Comparison of ENCODE assay signal across 15 cellular contexts in the genomic region with DNA sequence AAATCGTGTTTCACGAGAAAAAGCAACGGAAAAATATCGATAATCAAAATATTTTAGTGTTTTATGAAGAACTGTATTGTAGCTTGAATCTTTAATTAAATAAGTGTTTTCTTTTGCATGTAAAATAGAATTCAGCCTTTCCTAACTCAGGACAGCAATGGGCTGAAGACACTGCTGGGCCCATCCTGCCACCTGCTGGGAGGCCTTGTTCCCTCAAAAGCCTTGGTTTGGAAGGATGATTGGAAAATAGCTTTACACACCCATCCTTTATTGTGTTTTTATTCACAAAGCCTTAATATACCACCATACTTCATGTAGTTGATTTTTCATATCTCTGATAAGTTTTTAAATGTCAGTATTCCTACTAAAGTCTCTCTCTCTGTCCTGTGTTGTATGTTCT. TPM values are rescaled to one million over a fixed set of nuclear protein-coding genes. Genes with fewer than 3 reads are reported as not detected.
DNase-seq lines count a peak whose midpoint lies in the region; ATAC-seq, FAIRE-seq and TF ChIP-seq lines count a peak whose summit lies in the region.
"Not testable (repeated sequence)": the region's sequence is repeated elsewhere in the genome, so short reads cannot be mapped to it uniquely, and the experiment has no call there.
"Had no signal": no experiment of that assay in that cellular context is flagged by ENCODE, and none has a peak within 500 bp of the region (broad histone marks: within the 10 kb centered on the region; RNA-seq: fewer than 3 reads in every experiment).

No MANE protein-coding gene starts in this region.

- not testable (repeated sequence) for H3K9me2 ChIP-seq in OCI-LY7 (ENCODE audit: insufficient read depth, low read length)

- H3K9me1 ChIP-seq in K562 (ENCODE audit: control insufficient read depth, insufficient read depth, low read length) = not testable (repeated sequence)

- intact Hi-C loops in OCI-LY7 (cut with micrococcal nuclease; ENCODE audit: unreplicated experiment); K562 (cut with micrococcal nuclease); mucosa of descending colon (cut with DNase I, micrococcal nuclease): not testable (repeated sequence)

- TF ChIP-seq EP300 in K562 (IDR thresholded peaks at IDR 0.05; ENCODE audit: low read length) = not testable (repeated sequence)

- CTCF ChIA-PET in OCI-LY7 (lab: Charles Lee; ENCODE audit: unreplicated experiment); K562 (lab: Yijun Ruan, JAX; ENCODE audit: low intra/inter-chr PET ratio): not testable (repeated sequence)

- 7% methylated on average over 4 of the region's 4 CpGs for WGBS in K562 (ENCODE audit: insufficient coverage, low coverage, missing lambda C conversion rate)

- H2AFZ ChIP-seq in OCI-LY7 (ENCODE audit: low read length); K562 (ENCODE audit: low read depth, low read length): not testable (repeated sequence)

- TF ChIP-seq CTCF in HFFc6 (IDR thresholded peaks at IDR 0.05) (peak; percentile 13; the same call in 1 of the 2 replicates), OCI-LY7 (conservative IDR thresholded peaks at IDR 0.05; ENCODE audit: low read length) (0 out of 2 replicates have a peak, but pooled peaks have one; percentile 16), RWPE2 (IDR thresholded peaks at IDR 0.05; ENCODE audit: poor library complexity, severe bottlenecking) (peak; percentile 21)
- not testable (repeated sequence) for TF ChIP-seq CTCF in K562 (IDR thresholded peaks at IDR 0.05 in 2 of 3, conservative IDR thresholded peaks at IDR 0.05 in 1 of 3; ENCODE audit: insufficient read depth in 2 of 3, low read depth in 1 of 3, low read length in 3 of 3); mucosa of descending colon (IDR thresholded peaks at IDR 0.05)

- not testable (repeated sequence) for TF ChIP-seq RAD21 in K562 (CRISPR knock-in tag; conservative IDR thresholded peaks at IDR 0.05 in 1 of 2, IDR thresholded peaks at IDR 0.05 in 1 of 2)

- not testable (repeated sequence) for H3K27me3 ChIP-seq in BLaER1; RWPE2 (ENCODE audit: insufficient read depth, poor library complexity, severe bottlenecking); K562 (ENCODE audit: control insufficient read depth in 2 of 2, insufficient read depth in 2 of 2, low read length in 2 of 2)

- H3K27ac ChIP-seq in BLaER1 = peak overlapping the region; percentile 13; the same call in 1 of the 2 replicates
- H3K27ac ChIP-seq in OCI-LY7 (ENCODE audit: low read depth, low read length, poor library complexity, severe bottlenecking); RWPE2 (ENCODE audit: poor library complexity, severe bottlenecking); K562 (ENCODE audit: extremely low read depth, low read depth, low read length): not testable (repeated sequence)

- not testable (repeated sequence) for H3K4me3 ChIP-seq in BLaER1; OCI-LY7 (ENCODE audit: low read depth, low read length, poor library complexity, severe bottlenecking); RWPE2 (ENCODE audit: severe bottlenecking); K562; mucosa of descending colon

- POLR2A ChIA-PET in OCI-LY7 (lab: Charles Lee); K562 (lab: Yijun Ruan, JAX): not testable (repeated sequence)

- not testable (repeated sequence) for TF ChIP-seq POLR2A in K562 (conservative IDR thresholded peaks at IDR 0.05)

- ATAC-seq in RWPE2 (ENCODE audit: low read depth) (peak; percentile 62; the same call in 1 of the 3 replicates), K562 (peak; percentile 75), left lobe of liver (peak; percentile 83), mucosa of descending colon (peak; percentile 29)

- not testable (repeated sequence) for H3K36me3 ChIP-seq in BLaER1; OCI-LY7 (ENCODE audit: insufficient read depth, low read length); RWPE2 (ENCODE audit: low read depth); K562 (ENCODE audit: control insufficient read depth, insufficient read depth, low read length); mucosa of descending colon (ENCODE audit: low read depth)

- not testable (repeated sequence) for DNase-seq in HFFc6; OCI-LY7 (ENCODE audit: low spot score); RWPE2 (ENCODE audit: low spot score); K562 (ENCODE audit: extremely low read depth in 1 of 4, low spot score in 3 of 4); left lobe of liver (ENCODE audit: low spot score); mucosa of descending colon

- not testable (repeated sequence) for H3K9ac ChIP-seq in BLaER1; K562 (ENCODE audit: insufficient read depth in 1 of 2, low read depth in 2 of 2, low read length in 2 of 2)

- not testable (repeated sequence) for H3K27me3 Mint-ChIP-seq in HFFc6 (ENCODE audit: insufficient read depth)

- not testable (repeated sequence) for BruUV-seq in OCI-LY7 (replicated peaks; lab: Mats Ljungman, UMichigan); K562 (replicated peaks; lab: Mats Ljungman, UMichigan)

- in situ Hi-C loops in K562 (cut with MboI) = not testable (repeated sequence)

- not testable (repeated sequence) for H3K4me1 Mint-ChIP-seq in HFFc6 (ENCODE audit: low read depth)

- peak overlapping the region; percentile 74 for H3K4me2 ChIP-seq in BLaER1
- not testable (repeated sequence) for H3K4me2 ChIP-seq in OCI-LY7 (ENCODE audit: low read length); K562 (ENCODE audit: insufficient read depth, low read length)

- H3K9me3 ChIP-seq in BLaER1; OCI-LY7 (ENCODE audit: low read length); RWPE2 (ENCODE audit: severe bottlenecking); K562 (replicated peaks; ENCODE audit: control insufficient read depth, insufficient read depth, low read depth, low read length); mucosa of descending colon: not testable (repeated sequence)

- not testable (repeated sequence) for FAIRE-seq in K562 (lab: Jason Lieb, UNC)

- H3K79me2 ChIP-seq in OCI-LY7 (ENCODE audit: insufficient read depth, low read depth, low read length); K562 (ENCODE audit: control insufficient read depth, insufficient read depth, low read length): not testable (repeated sequence)

- peaks cover 29% of the 10 kb centered on the region for H3K9me3 Mint-ChIP-seq in HFFc6

- H3K36me3 Mint-ChIP-seq in HFFc6 (ENCODE audit: low read depth) = not testable (repeated sequence)

- H4K20me1 ChIP-seq in BLaER1; OCI-LY7 (ENCODE audit: insufficient read depth, low read length); K562 (replicated peaks; ENCODE audit: control insufficient read depth, insufficient read depth, low read length): not testable (repeated sequence)

- peaks cover 45% of the 10 kb centered on the region for H3K4me1 ChIP-seq in BLaER1
- H3K4me1 ChIP-seq in OCI-LY7 (ENCODE audit: insufficient read depth, low read length, poor library complexity, severe bottlenecking); RWPE2 (ENCODE audit: insufficient read depth, poor library complexity, severe bottlenecking); K562 (replicated peaks in 1 of 2; ENCODE audit: control insufficient read depth in 2 of 2, insufficient read depth in 2 of 2, low read length in 2 of 2); mucosa of descending colon (ENCODE audit: low read depth): not testable (repeated sequence)

- H3K4me3 Mint-ChIP-seq in HFFc6 = not testable (repeated sequence)

- H3K27ac Mint-ChIP-seq in HFFc6 = not testable (repeated sequence)

RNA-seq across cellular contexts. Expression of a gene that starts 43.5 kb away (rescaled TPM):
- not detected for total RNA-seq in HFFc6 (2021; fragmentation: NEBNext Ultra II Directional; extraction: Animal tissue kit (Norgen Biotek cat#: 25700))
- not detected in 2 replicates for total RNA-seq in OCI-LY7 (2014; rRNA removed; shearing (Covaris generic))
- total RNA-seq in OCI-LY7 (2022) = not detected in 2 replicates
- not detected in 2 replicates for total RNA-seq in K562 (2011; cell fraction: chromatin; rRNA removed; ENCODE audit: low replicate concordance)
- total RNA-seq in K562 (2011; cell fraction: nucleolus; rRNA removed) = not detected in 2 replicates
- total RNA-seq in K562 (2011; cell fraction: nucleoplasm; rRNA removed) = not detected in 2 replicates
- not detected in 2 replicates for total RNA-seq in K562 (2014; rRNA removed)
- not detected in 2 replicates for total RNA-seq in K562 (2014; rRNA removed; fragmentation: Illumina TruSeq; extraction: Trizol)
- total RNA-seq in K562 (2015; rRNA removed; fragmentation: Illumina TruSeq; extraction: Trizol) = not detected in 2 replicates
- total RNA-seq in K562 (2021) = not detected in 2 replicates
- not detected in 2 replicates for polyA plus RNA-seq in K562 (2011; rRNA removed)
- not detected in 2 replicates for polyA plus RNA-seq in K562 (2011; cell fraction: cytosol; rRNA removed)
- polyA plus RNA-seq in K562 (2011; cell fraction: nucleus; rRNA removed) = not detected in 2 replicates
- 0.03 and 0.06 TPM in 2 replicates for polyA plus RNA-seq in K562 (2012)
- not detected in 2 replicates for polyA plus RNA-seq in K562 (2014; fragmentation: Illumina TruSeq; extraction: Trizol)
- polyA plus RNA-seq in K562 (2014; fragmentation: Nextera tagmentation; extraction: Ambion mirVana) = not detected
- polyA plus RNA-seq in K562 (2014; rRNA removed) = not detected in 2 replicates
- not detected in 2 replicates for polyA minus RNA-seq in K562 (2011; rRNA and poly(A)+ RNA removed)
- not detected in 2 replicates for polyA minus RNA-seq in K562 (2011; cell fraction: cytosol; rRNA and poly(A)+ RNA removed)
- not detected in 2 replicates for polyA minus RNA-seq in K562 (2011; cell fraction: nucleus; rRNA and poly(A)+ RNA removed)
- total RNA-seq in left lobe of liver = not detected
- total RNA-seq in mucosa of descending colon = not detected
- total RNA-seq: A673; Caco-2; CD4-positive, alpha-beta T cell; H1; H9; HT1080; IMR-90 had no signal
- polyA plus RNA-seq: AG04450, H1, IMR-90 had no signal

Comparison
In these comparisons a context has a peak if more than half of its experiments do, and no peak if none do; other contexts are left out.
1. ATAC-seq: peak in every context shown above with its lines; median percentile 83 in left lobe of liver; 75 in K562; 62 in RWPE2; 29 in mucosa of descending colon.